In genomic region chr1:8431028-8431427, GRCh38 we compare ENCODE assay signal across 9 cellular contexts.
A peak's percentile ranks its signal among the peaks of the same experiment; 100 is the strongest.
DNase-seq lines count a peak whose midpoint lies in the region; ATAC-seq, FAIRE-seq and TF ChIP-seq lines count a peak whose summit lies in the region.
"Had no signal": no experiment of that assay in that cellular context is flagged by ENCODE, and none has a peak within 500 bp of the region (broad histone marks: within the 10 kb centered on the region; RNA-seq: fewer than 3 reads in every experiment).

No MANE protein-coding gene starts in this region.

- H3K27me3 ChIP-seq in GM12878 (replicated peaks in 1 of 2; ENCODE audit: control insufficient read depth in 2 of 2, insufficient read depth in 2 of 2, low read length in 1 of 2) = no peaks in the 10 kb centered on the region

- H3K36me3 ChIP-seq in GM12878 (ENCODE audit: control insufficient read depth in 2 of 2, insufficient read depth in 2 of 2, low read length in 1 of 2) = no peaks in the 10 kb centered on the region; a peak in 1 of 4 replicates

- H3K9me3 ChIP-seq in GM12878 (replicated peaks; ENCODE audit: control insufficient read depth, insufficient read depth, low read length) = no peaks in the 10 kb centered on the region

- H3K4me2 ChIP-seq in GM12878 (ENCODE audit: control insufficient read depth, insufficient read depth) = peak overlapping the region; percentile 12; the same call in 1 of the 2 replicates

- SMC1A ChIA-PET in GM12878 (lab: Charles Lee; ENCODE audit: uncharacterized antibody, unreplicated experiment) = interaction anchor here (0.9 to 3.1 kb wide), 16 partner anchors 8 to 293 kb away, joined by 3 to 21 read pairs (median 4); no protein-coding TSS in a partner anchor

- H3K27ac ChIP-seq in GM12878 (ENCODE audit: control insufficient read depth, insufficient read depth) = no peak overlapping the region

- no peak overlapping the region for H2AFZ ChIP-seq in GM12878 (ENCODE audit: control insufficient read depth, low read depth, low read length)

- peak overlapping the region; percentile 40 for H3K4me3 Mint-ChIP-seq in stimulated activated effector memory CD8-positive, alpha-beta T cell treated with anti-CD3 and anti-CD28 coated beads, Interleukin-12 subunit alpha, Interleukin-12 subunit beta, amount 100 ng/mL, for 72 hours

- peak; percentile 21 for DNase-seq in SIG-M5 treated with dmso at 0.1 percent for 504 hours (lab: John Stamatoyannopoulos, UW; ENCODE audit: unreplicated experiment)
- no peak for DNase-seq in SIG-M5 (lab: John Stamatoyannopoulos, UW)
- peak; percentile 3 for DNase-seq in T-helper 22 cell (ENCODE audit: low read depth)
- no peak for DNase-seq in GM12878 (ENCODE audit: low read depth, low spot score)
- DNase-seq in stimulated activated effector memory CD8-positive, alpha-beta T cell treated with anti-CD3 and anti-CD28 coated beads, Interleukin-12 subunit alpha, Interleukin-12 subunit beta, amount 100 ng/mL, for 72 hours (ENCODE audit: low spot score in 2 of 2) = no peak
- no peak for DNase-seq in hepatic stellate cell (ENCODE audit: low spot score)
- DNase-seq in left ventricle myocardium superior = no peak

- BruUV-seq in GM12878 (replicated peaks; lab: Mats Ljungman, UMichigan) = no TSS peak

- ATAC-seq in GM12878 = peak; percentile 32
- peak; percentile 57 for ATAC-seq in stimulated activated effector memory CD8-positive, alpha-beta T cell treated with anti-CD3 and anti-CD28 coated beads, Interleukin-12 subunit alpha, Interleukin-12 subunit beta, amount 100 ng/mL, for 72 hours
- no peak for ATAC-seq in SK-N-SH treated with all-trans-retinoic acid at 6 μM for 48 hours
- no peak for ATAC-seq in left ventricle myocardium superior
- ATAC-seq: left lobe of liver had no signal

- FAIRE-seq in GM12878 (lab: Jason Lieb, UNC) = no peak

- no peaks in the 10 kb centered on the region for H3K9me3 Mint-ChIP-seq in stimulated activated effector memory CD8-positive, alpha-beta T cell treated with anti-CD3 and anti-CD28 coated beads, Interleukin-12 subunit alpha, Interleukin-12 subunit beta, amount 100 ng/mL, for 72 hours

- in situ Hi-C loops in GM12878 (cut with MboI) = no loop called here

- peak overlapping the region; percentile 83 for H3K27ac Mint-ChIP-seq in stimulated activated effector memory CD8-positive, alpha-beta T cell treated with anti-CD3 and anti-CD28 coated beads, Interleukin-12 subunit alpha, Interleukin-12 subunit beta, amount 100 ng/mL, for 72 hours

- TF ChIP-seq RAD21 in GM12878 (IDR thresholded peaks at IDR 0.05; ENCODE audit: insufficient read depth, low read depth, low read length) = no peak

- peaks cover 43% of the 10 kb centered on the region for H3K4me1 ChIP-seq in GM12878 (ENCODE audit: control insufficient read depth, insufficient read depth, low read length)

- CTCF ChIA-PET in GM12878 (lab: Yijun Ruan, JAX) = interaction anchor here (0.7 to 3.2 kb wide), 17 partner anchors 9 to 418 kb away, joined by 3 to 15 read pairs (median 4); no protein-coding TSS in a partner anchor

- TF ChIP-seq EP300 in GM12878 (IDR thresholded peaks at IDR 0.05; ENCODE audit: borderline replicate concordance in 1 of 2, control insufficient read depth in 1 of 2, low read depth in 2 of 2, low read length in 2 of 2) = no peak

- H3K36me3 Mint-ChIP-seq in stimulated activated effector memory CD8-positive, alpha-beta T cell treated with anti-CD3 and anti-CD28 coated beads, Interleukin-12 subunit alpha, Interleukin-12 subunit beta, amount 100 ng/mL, for 72 hours = no peaks in the 10 kb centered on the region

- H3K4me1 Mint-ChIP-seq in stimulated activated effector memory CD8-positive, alpha-beta T cell treated with anti-CD3 and anti-CD28 coated beads, Interleukin-12 subunit alpha, Interleukin-12 subunit beta, amount 100 ng/mL, for 72 hours = peaks cover 66% of the 10 kb centered on the region

- 46% methylated on average over 8 of the region's 8 CpGs for WGBS in GM12878 (ENCODE audit: insufficient coverage, insufficient replicate concordance, low lambda C conversion rate, missing lambda C conversion rate)

- H3K9ac ChIP-seq in GM12878 (ENCODE audit: control insufficient read depth, insufficient read depth, low read length) = peak overlapping the region; percentile 5; the same call in 1 of the 2 replicates

- POLR2A ChIA-PET in GM12878 (lab: Charles Lee) = interaction anchor here (0.5 to 1.3 kb wide), 8 partner anchors 12 to 750 kb away, joined by 3 to 6 read pairs (median 4); no protein-coding TSS in a partner anchor

- H3K79me2 ChIP-seq in GM12878 (ENCODE audit: control insufficient read depth, insufficient read depth, low read length) = no peaks in the 10 kb centered on the region; the same call in none of the 2 replicates

- TF ChIP-seq CTCF in GM12878 (IDR thresholded peaks at IDR 0.05 in 2 of 3, conservative IDR thresholded peaks at IDR 0.05 in 1 of 3; ENCODE audit: control insufficient read depth in 2 of 3, extremely low read depth in 1 of 3, insufficient read depth in 1 of 3, low read depth in 3 of 3, low read length in 3 of 3) = peak; percentile 19 to 28 (median 24); a peak in 5 of 6 replicates

- intact Hi-C loops in GM12878 (cut with micrococcal nuclease; ENCODE audit: unreplicated experiment) (no loop called here), left ventricle myocardium superior (cut with micrococcal nuclease) (loop anchor here (10.0 kb wide), 1 partner anchor 94 kb away; no protein-coding TSS in a partner anchor)

- no peak for TF ChIP-seq POLR2A in GM12878 (IDR thresholded peaks at IDR 0.05; ENCODE audit: low read depth, low read length)

- no peak overlapping the region for H3K4me3 ChIP-seq in GM12878

- RAD21 ChIA-PET in GM12878 (lab: Charles Lee; ENCODE audit: unreplicated experiment) = interaction anchor here (0.8 to 4.3 kb wide), 6 partner anchors 11 to 79 kb away, joined by 3 to 33 read pairs (median 4); no protein-coding TSS in a partner anchor

- H4K20me1 ChIP-seq in GM12878 (ENCODE audit: control insufficient read depth, insufficient read depth) = peaks cover 8% of the 10 kb centered on the region; the same call in 1 of the 2 replicates

TF ChIP-seq in GM12878, 131 proteins besides CTCF, POLR2A, EP300 and RAD21 (continues in another document):
- TF ChIP-seq STAT3 (IDR thresholded peaks at IDR 0.05; ENCODE audit: low read depth, low read length) = no peak
- TF ChIP-seq NR2C1 (IDR thresholded peaks at IDR 0.05) = no peak
- TF ChIP-seq SPI1 (IDR thresholded peaks at IDR 0.05; ENCODE audit: borderline replicate concordance, insufficient read depth, low read depth, low read length) = peak; percentile 63; the same call in 1 of the 2 replicates
- 0 out of 2 replicates have a peak, but pooled peaks have one; percentile 26 for TF ChIP-seq RUNX3 (IDR thresholded peaks at IDR 0.05; ENCODE audit: low read length)
- TF ChIP-seq RB1 (IDR thresholded peaks at IDR 0.05; ENCODE audit: borderline replicate concordance) = 0 out of 2 replicates have a peak, but pooled peaks have one; percentile 43
- TF ChIP-seq ASH2L (IDR thresholded peaks at IDR 0.05; ENCODE audit: borderline replicate concordance, low read depth) = no peak
- peak; percentile 36; the same call in 1 of the 2 replicates for TF ChIP-seq PKNOX1 (IDR thresholded peaks at IDR 0.05)
- peak in 1 of 2 experiments; percentile 38; a peak in 2 of 4 replicates for TF ChIP-seq ETV6 (conservative IDR thresholded peaks at IDR 0.05 in 1 of 2, IDR thresholded peaks at IDR 0.05 in 1 of 2; ENCODE audit: borderline replicate concordance in 1 of 2, low read depth in 1 of 2)

TF ChIP-seq in SK-N-SH treated with all-trans-retinoic acid at 6 μM for 48 hours, 23 proteins besides CTCF, POLR2A, EP300 and RAD21 (continues in another document):
- TF ChIP-seq ZFP30 (CRISPR knock-in tag; IDR thresholded peaks at IDR 0.05) (no peak), ISL1 (CRISPR knock-in tag; IDR thresholded peaks at IDR 0.05) (no peak), OSR1 (CRISPR knock-in tag; IDR thresholded peaks at IDR 0.05) (no peak), ESRRG (CRISPR knock-in tag; IDR thresholded peaks at IDR 0.05) (no peak), PPARA (CRISPR knock-in tag; IDR thresholded peaks at IDR 0.05; ENCODE audit: borderline replicate concordance) (no peak), ARNTL (CRISPR knock-in tag; IDR thresholded peaks at IDR 0.05; ENCODE audit: borderline replicate concordance, low read depth) (no peak), ZFP3 (CRISPR knock-in tag; IDR thresholded peaks at IDR 0.05) (no peak), SNAI2 (CRISPR knock-in tag; IDR thresholded peaks at IDR 0.05) (no peak), PATZ1 (CRISPR knock-in tag; IDR thresholded peaks at IDR 0.05; ENCODE audit: borderline replicate concordance) (no peak), ZC3H10 (CRISPR knock-in tag; IDR thresholded peaks at IDR 0.05) (no peak), RARB (CRISPR knock-in tag; IDR thresholded peaks at IDR 0.05) (no peak), CSDC2 (CRISPR knock-in tag; IDR thresholded peaks at IDR 0.05) (no peak), GLIS3 (CRISPR knock-in tag; IDR thresholded peaks at IDR 0.05) (no peak), POU6F1 (CRISPR knock-in tag; IDR thresholded peaks at IDR 0.05; ENCODE audit: borderline replicate concordance, low read depth) (no peak)

Comparison
In these comparisons a context has a peak if more than half of its experiments do, and no peak if none do; other contexts are left out.
1. DNase-seq: peak in SIG-M5 treated with dmso at 0.1 percent for 504 hours (single experiment) and T-helper 22 cell (single experiment); none in SIG-M5 (single experiment), GM12878 (single experiment), stimulated activated effector memory CD8-positive, alpha-beta T cell treated with anti-CD3 and anti-CD28 coated beads, Interleukin-12 subunit alpha, Interleukin-12 subunit beta, amount 100 ng/mL, for 72 hours (0 of 2), hepatic stellate cell (single experiment) and left ventricle myocardium superior (single experiment).
2. ATAC-seq: peak in GM12878 (single experiment) and stimulated activated effector memory CD8-positive, alpha-beta T cell treated with anti-CD3 and anti-CD28 coated beads, Interleukin-12 subunit alpha, Interleukin-12 subunit beta, amount 100 ng/mL, for 72 hours (single experiment); none in SK-N-SH treated with all-trans-retinoic acid at 6 μM for 48 hours (single experiment) and left ventricle myocardium superior (single experiment).